ENCODE assay signal across 1 cellular context in the genomic region with DNA sequence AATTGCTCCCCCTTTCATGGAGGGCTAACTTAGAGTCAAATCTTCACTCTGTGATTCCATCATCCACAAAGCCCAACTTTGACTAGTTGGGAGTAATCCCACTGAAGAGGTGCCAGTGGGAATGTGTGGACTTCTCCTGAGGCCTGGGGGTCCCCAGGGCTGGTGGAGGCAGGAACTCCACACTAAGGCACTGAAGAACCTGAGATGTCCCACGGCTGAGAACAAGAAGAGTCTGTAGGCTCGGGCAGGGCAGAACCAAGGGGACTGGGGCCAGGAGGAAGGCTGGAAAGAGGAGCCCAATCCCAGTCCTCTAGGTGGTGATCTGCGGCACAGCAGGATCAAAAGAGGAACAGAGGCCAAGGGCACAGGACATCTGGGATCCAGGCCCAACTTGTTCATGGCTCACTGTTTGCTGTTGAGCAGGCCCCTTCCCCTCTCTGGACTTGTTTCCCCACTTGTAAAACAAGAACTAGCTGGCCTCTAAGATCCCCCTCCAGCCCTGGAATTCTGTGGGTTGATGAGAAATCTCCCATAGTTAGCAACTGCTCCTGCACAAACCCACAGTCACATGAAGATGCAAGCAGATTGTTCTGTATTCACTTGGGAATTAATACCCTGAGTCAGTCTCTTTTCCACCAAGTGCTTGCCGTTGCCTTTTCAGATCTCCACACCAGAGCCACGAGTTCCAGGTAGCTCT.
TF ChIP-seq lines count a peak whose summit lies in the region.

No MANE protein-coding gene starts in this region.

TF ChIP-seq in HepG2, 621 proteins besides CTCF, POLR2A, EP300 and RAD21 (continued from another document):
- TF ChIP-seq, protein P1, sequence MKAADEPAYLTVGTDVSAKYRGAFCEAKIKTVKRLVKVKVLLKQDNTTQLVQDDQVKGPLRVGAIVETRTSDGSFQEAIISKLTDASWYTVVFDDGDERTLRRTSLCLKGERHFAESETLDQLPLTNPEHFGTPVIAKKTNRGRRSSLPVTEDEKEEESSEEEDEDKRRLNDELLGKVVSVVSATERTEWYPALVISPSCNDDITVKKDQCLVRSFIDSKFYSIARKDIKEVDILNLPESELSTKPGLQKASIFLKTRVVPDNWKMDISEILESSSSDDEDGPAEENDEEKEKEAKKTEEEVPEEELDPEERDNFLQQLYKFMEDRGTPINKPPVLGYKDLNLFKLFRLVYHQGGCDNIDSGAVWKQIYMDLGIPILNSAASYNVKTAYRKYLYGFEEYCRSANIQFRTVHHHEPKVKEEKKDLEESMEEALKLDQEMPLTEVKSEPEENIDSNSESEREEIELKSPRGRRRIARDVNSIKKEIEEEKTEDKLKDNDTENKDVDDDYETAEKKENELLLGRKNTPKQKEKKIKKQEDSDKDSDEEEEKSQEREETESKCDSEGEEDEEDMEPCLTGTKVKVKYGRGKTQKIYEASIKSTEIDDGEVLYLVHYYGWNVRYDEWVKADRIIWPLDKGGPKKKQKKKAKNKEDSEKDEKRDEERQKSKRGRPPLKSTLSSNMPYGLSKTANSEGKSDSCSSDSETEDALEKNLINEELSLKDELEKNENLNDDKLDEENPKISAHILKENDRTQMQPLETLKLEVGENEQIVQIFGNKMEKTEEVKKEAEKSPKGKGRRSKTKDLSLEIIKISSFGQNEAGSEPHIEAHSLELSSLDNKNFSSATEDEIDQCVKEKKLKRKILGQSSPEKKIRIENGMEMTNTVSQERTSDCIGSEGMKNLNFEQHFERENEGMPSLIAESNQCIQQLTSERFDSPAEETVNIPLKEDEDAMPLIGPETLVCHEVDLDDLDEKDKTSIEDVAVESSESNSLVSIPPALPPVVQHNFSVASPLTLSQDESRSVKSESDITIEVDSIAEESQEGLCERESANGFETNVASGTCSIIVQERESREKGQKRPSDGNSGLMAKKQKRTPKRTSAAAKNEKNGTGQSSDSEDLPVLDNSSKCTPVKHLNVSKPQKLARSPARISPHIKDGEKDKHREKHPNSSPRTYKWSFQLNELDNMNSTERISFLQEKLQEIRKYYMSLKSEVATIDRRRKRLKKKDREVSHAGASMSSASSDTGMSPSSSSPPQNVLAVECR (CRISPR knock-in tag; IDR thresholded peaks at IDR 0.05; ENCODE audit: borderline replicate concordance), result 0 out of 2 replicates have a peak, but pooled peaks have one; percentile 6
- TF ChIP-seq PBX3 (CRISPR knock-in tag; IDR thresholded peaks at IDR 0.05; ENCODE audit: borderline replicate concordance) (no peak), IRF2 (CRISPR knock-in tag; IDR thresholded peaks at IDR 0.05) (0 out of 2 replicates have a peak, but pooled peaks have one; percentile 10), ZMYM3 (CRISPR knock-in tag; IDR thresholded peaks at IDR 0.05) (0 out of 2 replicates have a peak, but pooled peaks have one; percentile 29), NAIF1 (CRISPR knock-in tag; IDR thresholded peaks at IDR 0.05; ENCODE audit: borderline replicate concordance) (no peak), SP140L (CRISPR knock-in tag; IDR thresholded peaks at IDR 0.05; ENCODE audit: borderline replicate concordance) (no peak)
